11 cellular contexts compared by ENCODE assay signal in genomic region chrX:41408576-41408975, GRCh38. TPM values are rescaled to one million over a fixed set of nuclear protein-coding genes. Genes with fewer than 3 reads are reported as not detected.
"Had no signal": no experiment of that assay in that cellular context is flagged by ENCODE, and none has a peak within 500 bp of the region (broad histone marks: within the 10 kb centered on the region; RNA-seq: fewer than 3 reads in every experiment).

No MANE protein-coding gene starts in this region.

- H3K4me3 ChIP-seq: GM23248, GM23338, HAP-1 had no signal

- ATAC-seq: GM23338, HCT116 had no signal

- H3K27ac ChIP-seq: GM23248 had no signal

- H3K36me3 ChIP-seq: HAP-1 had no signal

- DNase-seq: GM23248, GOT3, H7, H9, HCEC 1CT, HFFc6 had no signal

- H3K9me3 ChIP-seq: HAP-1 had no signal

RNA-seq across cellular contexts. Expression of gene NYX, which starts 38.6 kb away (rescaled TPM):
- total RNA-seq: GM23248, H1, H4, H7, H9, HFFc6 had no signal
- polyA plus RNA-seq: GM23248, H1 had no signal
